10 cellular contexts compared by ENCODE assay signal in genomic region chr9:133953976-133954709, GRCh38. TPM values are rescaled to one million over a fixed set of nuclear protein-coding genes. Genes with fewer than 3 reads are reported as not detected.
DNase-seq lines count a peak whose midpoint lies in the region; ATAC-seq and TF ChIP-seq lines count a peak whose summit lies in the region.
"Had no signal": no experiment of that assay in that cellular context is flagged by ENCODE, and none has a peak within 500 bp of the region (broad histone marks: within the 10 kb centered on the region; RNA-seq: fewer than 3 reads in every experiment).

No MANE protein-coding gene starts in this region.

- H3K4me2 ChIP-seq in mammary epithelial cell (ENCODE audit: insufficient read depth, low read depth, low read length): no peak overlapping the region

- no peak for TF ChIP-seq CTCF in endothelial cell (IDR thresholded peaks at IDR 0.05; ENCODE audit: unreplicated experiment)
- TF ChIP-seq CTCF in thyroid gland (IDR thresholded peaks at IDR 0.05): peak in 1 of 6 experiments; percentile 7
- no peak for TF ChIP-seq CTCF in mammary epithelial cell (conservative IDR thresholded peaks at IDR 0.05 in 1 of 2, IDR thresholded peaks at IDR 0.05 in 1 of 2; ENCODE audit: extremely low read depth in 1 of 2, insufficient read depth in 1 of 2, low read depth in 1 of 2, low read length in 2 of 2)
- no peak for TF ChIP-seq CTCF in coronary artery (IDR thresholded peaks at IDR 0.05)

- H3K4me1 Mint-ChIP-seq in activated naive CD4-positive, alpha-beta T cell treated with anti-CD3 and anti-CD28 coated beads, Interleukin-2, amount 50 U/mL, for 24 hours: peaks cover 25% of the 10 kb centered on the region
- H3K4me1 Mint-ChIP-seq in endothelial cell (ENCODE audit: unreplicated experiment): peaks cover 30% of the 10 kb centered on the region

- no peaks in the 10 kb centered on the region for H3K27me3 Mint-ChIP-seq in activated naive CD4-positive, alpha-beta T cell treated with anti-CD3 and anti-CD28 coated beads, Interleukin-2, amount 50 U/mL, for 24 hours
- peaks cover 22% of the 10 kb centered on the region for H3K27me3 Mint-ChIP-seq in endothelial cell (ENCODE audit: unreplicated experiment)

- ATAC-seq in HG02798 (IDR thresholded peaks at IDR 0.05; ENCODE audit: poor library complexity, unreplicated experiment): peak; percentile 49

- intact Hi-C loops in thyroid gland (cut with DNase I) (no loop called here), mammary epithelial cell (cut with micrococcal nuclease) (no loop called here)

- H3K27ac Mint-ChIP-seq in activated naive CD4-positive, alpha-beta T cell treated with anti-CD3 and anti-CD28 coated beads, Interleukin-2, amount 50 U/mL, for 24 hours: peak overlapping the region; percentile 30
- peak overlapping the region; percentile 74 for H3K27ac Mint-ChIP-seq in endothelial cell (ENCODE audit: unreplicated experiment)

- CTCF ChIA-PET in mammary epithelial cell (lab: Charles Lee; ENCODE audit: low non-redundant PET): interaction anchor here (0.5 kb wide), 1 partner anchor 215 kb away, joined by 4 read pairs; no protein-coding TSS in a partner anchor

- peak overlapping the region; percentile 76 for H3K4me3 Mint-ChIP-seq in activated naive CD4-positive, alpha-beta T cell treated with anti-CD3 and anti-CD28 coated beads, Interleukin-2, amount 50 U/mL, for 24 hours
- peak overlapping the region; percentile 44 for H3K4me3 Mint-ChIP-seq in endothelial cell (ENCODE audit: unreplicated experiment)

- no peaks in the 10 kb centered on the region for H3K36me3 Mint-ChIP-seq in activated naive CD4-positive, alpha-beta T cell treated with anti-CD3 and anti-CD28 coated beads, Interleukin-2, amount 50 U/mL, for 24 hours
- no peaks in the 10 kb centered on the region for H3K36me3 Mint-ChIP-seq in endothelial cell (ENCODE audit: low read depth, unreplicated experiment)

- DNase-seq in activated naive CD4-positive, alpha-beta T cell treated with anti-CD3 and anti-CD28 coated beads, Interleukin-2, amount 50 U/mL, for 16 hours: no peak
- DNase-seq in endothelial cell (ENCODE audit: low spot score): no peak
- DNase-seq in thyroid gland: peak; percentile 91 to 93
- no peak for DNase-seq in mammary epithelial cell
- no peak for DNase-seq in NCI-H510A treated with DMSO at 0.1 percent for 48 hours (lab: John Stamatoyannopoulos, UW)
- DNase-seq in coronary artery (ENCODE audit: low spot score): no peak
- DNase-seq: amniotic stem cell, NCI-H446 treated with DMSO at 0.1 percent for 48 hours had no signal

- WGBS in thyroid gland, 2 donors: 56 to 63% methylated on average over 24 to 26 of the region's 29 CpGs
- WGBS in mammary epithelial cell (ENCODE audit: low coverage, missing lambda C conversion rate): 94% methylated on average over 21 of the region's 29 CpGs

- dilution Hi-C loops in mammary epithelial cell (cut with HindIII; ENCODE audit: low sequenced_read_pairs): no loop called here

- H3K9ac ChIP-seq in mammary epithelial cell (ENCODE audit: insufficient read depth, low read length): no peak overlapping the region

- BruUV-seq in mammary epithelial cell (replicated peaks; lab: Mats Ljungman, UMichigan): no TSS peak

- H3K27ac ChIP-seq in thyroid gland (no peak overlapping the region), mammary epithelial cell (ENCODE audit: insufficient read depth, low read depth, low read length) (no peak overlapping the region), coronary artery (no peak overlapping the region)

- H3K36me3 ChIP-seq in thyroid gland (no peaks in the 10 kb centered on the region), mammary epithelial cell (ENCODE audit: insufficient read depth, low read length) (no peaks in the 10 kb centered on the region)

- in situ Hi-C loops in mammary epithelial cell (cut with MboI; ENCODE audit: low sequenced_read_pairs in 2 of 2): no loop called here

- H3K27me3 ChIP-seq in thyroid gland: no peaks in the 10 kb centered on the region
- H3K27me3 ChIP-seq in mammary epithelial cell (ENCODE audit: insufficient read depth, low read length): no peaks in the 10 kb centered on the region

- H3K9me3 Mint-ChIP-seq in activated naive CD4-positive, alpha-beta T cell treated with anti-CD3 and anti-CD28 coated beads, Interleukin-2, amount 50 U/mL, for 24 hours: no peaks in the 10 kb centered on the region
- H3K9me3 Mint-ChIP-seq in endothelial cell (ENCODE audit: unreplicated experiment): no peaks in the 10 kb centered on the region

- no peak overlapping the region for H2AFZ ChIP-seq in mammary epithelial cell (ENCODE audit: low read depth, low read length)

- H4K20me1 ChIP-seq in mammary epithelial cell (ENCODE audit: insufficient read depth, low read length): peaks cover 3% of the 10 kb centered on the region

- H3K4me1 ChIP-seq in thyroid gland (peaks cover 27 to 51% of the 10 kb centered on the region in 2 donors), mammary epithelial cell (ENCODE audit: insufficient read depth, low read length) (peaks cover 26% of the 10 kb centered on the region)

- H3K79me2 ChIP-seq in mammary epithelial cell (ENCODE audit: insufficient read depth, low read length): peaks cover 90% of the 10 kb centered on the region

- TF ChIP-seq POLR2A in thyroid gland (IDR thresholded peaks at IDR 0.05): no peak

- H3K9me3 ChIP-seq in thyroid gland: no peaks in the 10 kb centered on the region
- H3K9me3 ChIP-seq in mammary epithelial cell (replicated peaks; ENCODE audit: insufficient read depth, low read length): no peaks in the 10 kb centered on the region

- H3K4me3 ChIP-seq in thyroid gland (replicated peaks in 1 of 3): no peak overlapping the region
- no peak overlapping the region for H3K4me3 ChIP-seq in mammary epithelial cell (replicated peaks in 1 of 3; ENCODE audit: insufficient read depth in 1 of 3, low read depth in 2 of 3, low read length in 3 of 3)
- H3K4me3 ChIP-seq in coronary artery: no peak overlapping the region

RNA-seq across cellular contexts. Expression of gene VAV2, which starts 38.0 kb away (rescaled TPM):
- total RNA-seq in endothelial cell (ENCODE audit: unreplicated experiment): 27.2 TPM
- 10 to 100 TPM; 15.0 to 25.7 (median 20.5) TPM for total RNA-seq in thyroid gland
- 10 to 100 TPM; 32.5 to 60.1 TPM for total RNA-seq in mammary epithelial cell
- polyA plus RNA-seq in mammary epithelial cell: 29.9 TPM
- 65.1 TPM for polyA minus RNA-seq in mammary epithelial cell

Comparison
In these comparisons a context has a peak if more than half of its experiments do, and no peak if none do; other contexts are left out.
1. DNase-seq: peak in thyroid gland (2 of 2); none in activated naive CD4-positive, alpha-beta T cell treated with anti-CD3 and anti-CD28 coated beads, Interleukin-2, amount 50 U/mL, for 16 hours (single experiment), endothelial cell (single experiment), mammary epithelial cell (single experiment), NCI-H510A treated with DMSO at 0.1 percent for 48 hours (single experiment) and coronary artery (single experiment).